ENCODE assay signal across 8 cellular contexts in genomic region chr2:215052810-215053209, GRCh38.
"Had no signal": no experiment of that assay in that cellular context is flagged by ENCODE, and none has a peak within 500 bp of the region (broad histone marks: within the 10 kb centered on the region; RNA-seq: fewer than 3 reads in every experiment).

No MANE protein-coding gene starts in this region.

- H3K4me2 ChIP-seq: GM23338 had no signal

- ATAC-seq: GM23338, K562 had no signal

- H3K4me3 ChIP-seq: GM23338, K562 had no signal

- H2AFZ ChIP-seq: GM23338 had no signal

- DNase-seq: H9, HCEC 1CT, IMR-90 had no signal

- FAIRE-seq: H1, H54, HTR-8/SVneo, K562 had no signal
